1 cellular context compared by ENCODE assay signal in the genomic region with DNA sequence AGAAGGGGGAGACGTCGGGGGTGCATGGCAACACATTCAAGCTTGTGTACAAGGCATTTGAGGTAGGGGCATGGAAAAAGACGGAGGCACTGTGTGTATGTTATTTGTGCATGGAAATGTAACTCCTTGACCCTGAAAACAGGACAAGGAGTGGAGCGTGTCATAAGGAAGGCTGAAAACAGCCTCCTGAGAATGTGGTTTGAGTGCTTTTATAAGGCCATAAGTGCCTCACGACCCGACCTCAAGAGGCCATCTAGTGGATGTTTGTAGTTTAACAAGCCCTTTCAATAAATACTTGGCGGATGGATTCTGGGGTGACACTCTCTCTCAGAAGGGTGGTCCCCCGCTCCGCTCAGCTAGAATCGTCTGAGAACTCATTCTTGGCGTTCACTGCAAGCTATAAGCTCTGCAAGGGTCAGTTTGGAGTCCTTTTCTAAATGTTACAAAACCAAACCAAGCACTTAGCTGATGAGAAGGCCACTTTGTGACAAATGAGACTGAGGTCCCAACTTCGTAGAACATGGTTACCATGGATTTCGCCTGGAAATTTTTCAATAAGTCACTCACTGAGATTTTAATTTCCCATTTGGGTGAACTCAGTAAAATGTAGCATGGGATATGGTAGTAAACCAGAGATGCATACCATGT.
TF ChIP-seq lines count a peak whose summit lies in the region.

No MANE protein-coding gene starts in this region.

TF ChIP-seq in HepG2, 621 proteins besides CTCF, POLR2A, EP300 and RAD21:
- no peak for TF ChIP-seq ETV6 (CRISPR knock-in tag; conservative IDR thresholded peaks at IDR 0.05)
- TF ChIP-seq STAG1 (CRISPR knock-in tag; IDR thresholded peaks at IDR 0.05) = peak; percentile 19; the same call in 1 of the 2 replicates
- no peak for TF ChIP-seq ZNF383 (CRISPR knock-in tag; IDR thresholded peaks at IDR 0.05; ENCODE audit: borderline replicate concordance)
